ENCODE assay signal across 22 cellular contexts in the genomic region with DNA sequence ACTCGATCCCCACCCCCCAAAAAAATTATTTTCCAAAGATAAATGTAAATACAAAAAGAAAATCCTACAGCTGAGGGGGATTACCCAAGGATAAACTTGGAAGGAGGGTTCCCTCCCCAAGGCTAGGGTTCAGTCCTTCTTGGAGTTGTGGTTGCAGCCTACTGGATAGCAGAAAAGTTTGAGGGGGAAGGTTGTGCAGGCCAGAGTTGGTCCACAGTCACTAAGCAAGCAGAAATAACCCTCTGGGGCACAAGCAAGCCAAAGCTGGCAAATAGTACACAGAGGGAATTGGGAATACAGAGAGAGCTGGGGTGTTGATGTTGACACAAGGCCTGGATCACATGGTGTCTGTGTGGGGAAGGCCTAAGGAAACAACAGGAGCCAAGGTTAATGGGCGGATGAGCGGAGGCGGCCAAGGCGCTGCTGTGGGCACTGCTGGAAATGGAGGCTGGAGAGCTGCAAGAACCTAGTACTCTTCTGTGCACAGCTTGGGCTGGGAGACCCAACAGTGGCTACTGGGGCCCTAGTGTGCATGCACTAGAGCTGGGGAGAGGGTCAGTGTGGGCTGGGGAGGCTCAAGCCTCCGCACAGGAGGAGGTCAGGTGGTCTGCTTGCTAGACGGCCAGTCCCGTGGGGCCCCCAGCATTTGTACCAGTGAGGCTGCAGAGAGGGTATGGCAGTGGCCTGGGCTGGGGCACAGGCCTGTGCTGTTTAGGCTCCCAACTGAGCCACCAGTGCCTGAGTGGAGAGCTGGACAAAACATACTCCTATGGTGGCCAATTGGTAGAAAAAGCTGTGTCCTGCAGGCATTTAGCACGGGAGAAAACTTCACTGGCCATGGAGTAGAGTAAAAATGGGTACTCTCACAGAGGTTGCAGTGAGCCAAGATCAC.
"Had no signal": no experiment of that assay in that cellular context is flagged by ENCODE, and none has a peak within 500 bp of the region (broad histone marks: within the 10 kb centered on the region; RNA-seq: fewer than 3 reads in every experiment).

No MANE protein-coding gene starts in this region.

- H3K27ac ChIP-seq: Peyer's patch, RWPE1, WERI-Rb-1 had no signal

- H3K4me3 ChIP-seq: breast epithelium, MG63, Peyer's patch had no signal

- DNase-seq: activated CD4-positive, alpha-beta T cell treated with anti-CD3 and anti-CD28 coated beads for 4 hours; activated CD4-positive, alpha-beta T cell treated with anti-CD3 and anti-CD28 coated beads, Interleukin-2, amount 50 U/mL, for 4 hours; activated CD8-positive, alpha-beta memory T cell treated with anti-CD3 and anti-CD28 coated beads, Interleukin-2, amount 50 U/mL, for 48 hours; activated CD8-positive, alpha-beta T cell treated with anti-CD3 and anti-CD28 coated beads, Interleukin-2, amount 10 ng/mL, durations not matched to agents 7 days and 5 days; activated effector memory CD4-positive, alpha-beta T cell treated with Interleukin-2 at 50 U/mL for 16 hours; activated naive CD4-positive, alpha-beta T cell; activated T-cell treated with anti-CD3 and anti-CD28 coated beads, Interleukin-2, amount 50 U/mL, for 24 hours; caudate nucleus; MG63; MV-4-11; NCI-H1092 treated with DMSO at 0.1 percent for 48 hours; NCI-H1417 treated with DMSO at 0.1 percent for 48 hours; NCI-H1694 treated with DMSO at 0.1 percent for 48 hours; NCI-H2081; NCI-H510A treated with DMSO at 0.1 percent for 48 hours; Peyer's patch; SHP77 treated with DMSO at 0.1 percent for 48 hours; T-helper 2 cell; WERI-Rb-1 had no signal

- H3K27me3 ChIP-seq: breast epithelium, MG63, Peyer's patch had no signal

- ATAC-seq: activated CD4-positive, CD25-positive, alpha-beta regulatory T cell treated with anti-CD3 and anti-CD28 coated beads, Interleukin-2, amount 50 U/mL, for 24 hours; activated CD8-positive, alpha-beta T cell treated with anti-CD3 and anti-CD28 coated beads, Interleukin-2, amount 10 ng/mL, durations not matched to agents 7 days and 5 days had no signal

- H3K4me1 ChIP-seq: breast epithelium, Peyer's patch had no signal

- H3K9me3 ChIP-seq: breast epithelium, MG63, Peyer's patch had no signal

- H3K36me3 ChIP-seq: breast epithelium, WERI-Rb-1 had no signal
